ENCODE assay signal across 17 cellular contexts in genomic region chr3:64915778-64916177, GRCh38.
DNase-seq lines count a peak whose midpoint lies in the region; ATAC-seq and TF ChIP-seq lines count a peak whose summit lies in the region.
"Had no signal": no experiment of that assay in that cellular context is flagged by ENCODE, and none has a peak within 500 bp of the region (broad histone marks: within the 10 kb centered on the region; RNA-seq: fewer than 3 reads in every experiment).

No MANE protein-coding gene starts in this region.

- no peaks in the 10 kb centered on the region for H3K4me1 Mint-ChIP-seq in activated CD8-positive, alpha-beta T cell treated with anti-CD3 and anti-CD28 coated beads for 36 hours (ENCODE audit: low read depth)
- H3K4me1 Mint-ChIP-seq: activated CD8-positive, alpha-beta memory T cell treated with anti-CD3 and anti-CD28 coated beads, Interleukin-2, amount 10 ng/mL, durations not matched to agents 7 days and 5 days; activated naive CD4-positive, alpha-beta T cell treated with anti-CD3 and anti-CD28 coated beads, Interleukin-2, amount 10 ng/mL, durations not matched to agents 7 days and 5 days; B cell had no signal

- H3K9me3 Mint-ChIP-seq in activated CD8-positive, alpha-beta T cell treated with anti-CD3 and anti-CD28 coated beads for 36 hours, result peaks cover 4% of the 10 kb centered on the region

- intact Hi-C loops in left cardiac atrium (cut with DNase I), result no loop called here
- intact Hi-C loops in activated CD8-positive, alpha-beta T cell treated with anti-CD3 and anti-CD28 coated beads for 36 hours (cut with micrococcal nuclease), result no loop called here

- no peak for TF ChIP-seq CTCF in activated CD8-positive, alpha-beta T cell treated with anti-CD3 and anti-CD28 coated beads for 36 hours (IDR thresholded peaks at IDR 0.05)

- H3K4me3 Mint-ChIP-seq in activated CD8-positive, alpha-beta T cell treated with anti-CD3 and anti-CD28 coated beads for 36 hours, result no peak overlapping the region
- H3K4me3 Mint-ChIP-seq: activated CD8-positive, alpha-beta memory T cell treated with anti-CD3 and anti-CD28 coated beads, Interleukin-2, amount 10 ng/mL, durations not matched to agents 7 days and 5 days; activated naive CD4-positive, alpha-beta T cell treated with anti-CD3 and anti-CD28 coated beads, Interleukin-2, amount 10 ng/mL, durations not matched to agents 7 days and 5 days; B cell; H9 had no signal

- no peaks in the 10 kb centered on the region for H3K27me3 Mint-ChIP-seq in activated CD8-positive, alpha-beta T cell treated with anti-CD3 and anti-CD28 coated beads for 36 hours
- H3K27me3 Mint-ChIP-seq: activated CD8-positive, alpha-beta memory T cell treated with anti-CD3 and anti-CD28 coated beads, Interleukin-2, amount 10 ng/mL, durations not matched to agents 7 days and 5 days; activated naive CD4-positive, alpha-beta T cell treated with anti-CD3 and anti-CD28 coated beads, Interleukin-2, amount 10 ng/mL, durations not matched to agents 7 days and 5 days; B cell had no signal

- CTCF ChIA-PET in activated CD8-positive, alpha-beta T cell treated with anti-CD3 and anti-CD28 coated beads for 36 hours (lab: Charles Lee), result no interaction called here

- peak; percentile 33 for DNase-seq in HT1080 (ENCODE audit: low read depth)
- DNase-seq in brain pericyte (ENCODE audit: low read depth, low spot score), result peak; percentile 10
- DNase-seq in left cardiac atrium, result no peak
- DNase-seq in renal cortical epithelial cell (ENCODE audit: low read depth), result peak; percentile 87
- no peak for DNase-seq in GM19238 (ENCODE audit: insufficient read length, low spot score)
- DNase-seq in stimulated activated CD4-positive, alpha-beta T cell treated with anti-CD3 and anti-CD28 coated beads, Interleukin-4, amount 100 ng/mL, for 24 hours, result no peak
- DNase-seq in activated CD8-positive, alpha-beta T cell treated with anti-CD3 and anti-CD28 coated beads for 36 hours, result no peak
- DNase-seq: activated CD8-positive, alpha-beta memory T cell treated with anti-CD3 and anti-CD28 coated beads, Interleukin-2, amount 10 ng/mL, durations not matched to agents 7 days and 5 days; activated naive CD4-positive, alpha-beta T cell treated with anti-CD3 and anti-CD28 coated beads, Interleukin-2, amount 10 ng/mL, durations not matched to agents 7 days and 5 days; DMS153; H9; KG1; NCI-H1436 treated with DMSO at 0.1 percent for 48 hours; NCI-H446 treated with DMSO at 0.1 percent for 48 hours; testis had no signal

- ATAC-seq in left cardiac atrium, result peak; percentile 57 to 92
- ATAC-seq in GM18858 (IDR thresholded peaks at IDR 0.05; ENCODE audit: unreplicated experiment), result no peak
- ATAC-seq in activated CD8-positive, alpha-beta T cell treated with anti-CD3 and anti-CD28 coated beads for 36 hours, result no peak
- ATAC-seq: activated CD8-positive, alpha-beta memory T cell treated with anti-CD3 and anti-CD28 coated beads, Interleukin-2, amount 10 ng/mL, durations not matched to agents 7 days and 5 days had no signal

- H3K27ac Mint-ChIP-seq in activated CD8-positive, alpha-beta T cell treated with anti-CD3 and anti-CD28 coated beads for 36 hours, result no peak overlapping the region
- H3K27ac Mint-ChIP-seq: activated CD8-positive, alpha-beta memory T cell treated with anti-CD3 and anti-CD28 coated beads, Interleukin-2, amount 10 ng/mL, durations not matched to agents 7 days and 5 days; activated naive CD4-positive, alpha-beta T cell treated with anti-CD3 and anti-CD28 coated beads, Interleukin-2, amount 10 ng/mL, durations not matched to agents 7 days and 5 days; B cell had no signal

- POLR2A ChIA-PET in activated CD8-positive, alpha-beta T cell treated with anti-CD3 and anti-CD28 coated beads for 36 hours (lab: Charles Lee), result no interaction called here

- no peaks in the 10 kb centered on the region for H3K36me3 Mint-ChIP-seq in activated CD8-positive, alpha-beta T cell treated with anti-CD3 and anti-CD28 coated beads for 36 hours (ENCODE audit: low read depth)
- H3K36me3 Mint-ChIP-seq: activated CD8-positive, alpha-beta memory T cell treated with anti-CD3 and anti-CD28 coated beads, Interleukin-2, amount 10 ng/mL, durations not matched to agents 7 days and 5 days; activated naive CD4-positive, alpha-beta T cell treated with anti-CD3 and anti-CD28 coated beads, Interleukin-2, amount 10 ng/mL, durations not matched to agents 7 days and 5 days had no signal

Comparison
In these comparisons a context has a peak if more than half of its experiments do, and no peak if none do; other contexts are left out.
1. DNase-seq: peak in HT1080 (single experiment), brain pericyte (single experiment) and renal cortical epithelial cell (single experiment); none in left cardiac atrium (single experiment), GM19238 (single experiment), stimulated activated CD4-positive, alpha-beta T cell treated with anti-CD3 and anti-CD28 coated beads, Interleukin-4, amount 100 ng/mL, for 24 hours (single experiment) and activated CD8-positive, alpha-beta T cell treated with anti-CD3 and anti-CD28 coated beads for 36 hours (single experiment).
2. ATAC-seq: peak in left cardiac atrium (2 of 2); none in GM18858 (single experiment) and activated CD8-positive, alpha-beta T cell treated with anti-CD3 and anti-CD28 coated beads for 36 hours (single experiment).